Comparison of ENCODE assay signal across 20 cellular contexts in genomic region chr5:177482359-177482795, GRCh38. TPM values are rescaled to one million over a fixed set of nuclear protein-coding genes. Genes with fewer than 3 reads are reported as not detected.
DNase-seq lines count a peak whose midpoint lies in the region; ATAC-seq and TF ChIP-seq lines count a peak whose summit lies in the region.
"Had no signal": no experiment of that assay in that cellular context is flagged by ENCODE, and none has a peak within 500 bp of the region (broad histone marks: within the 10 kb centered on the region; RNA-seq: fewer than 3 reads in every experiment).

No MANE protein-coding gene starts in this region.

- H2BK5ac ChIP-seq in H9 (ENCODE audit: insufficient read length, low read length), result no peak overlapping the region

- peaks cover 26 to 68% (median 62%) of the 10 kb centered on the region in 3 experiments for H3K36me3 Mint-ChIP-seq in H9 (ENCODE audit: insufficient read depth in 1 of 3, low read depth in 3 of 3)
- H3K36me3 Mint-ChIP-seq in activated CD4-positive, alpha-beta memory T cell treated with anti-CD3 and anti-CD28 coated beads, Interleukin-2, amount 10 ng/mL, durations not matched to agents 7 days and 5 days (ENCODE audit: low read depth), result peaks cover 20% of the 10 kb centered on the region

- H3K4me3 ChIP-seq in esophagus muscularis mucosa (no peak overlapping the region), gastrocnemius medialis (no peak overlapping the region), suprapubic skin (no peak overlapping the region)
- H3K4me3 ChIP-seq: prostate gland had no signal

- CTCF ChIA-PET in activated CD4-positive, alpha-beta memory T cell treated with anti-CD3 and anti-CD28 coated beads, Interleukin-2, amount 10 ng/mL, durations not matched to agents 7 days and 5 days (lab: Charles Lee), result interaction anchor here (0.7 to 1.5 kb wide), 3 partner anchors 14 to 249 kb away, joined by 3 read pairs; no protein-coding TSS in a partner anchor

- H3K4me1 ChIP-seq in H9 (ENCODE audit: insufficient read depth, low read length) (no peaks in the 10 kb centered on the region), esophagus muscularis mucosa (peaks cover 29 to 99% (median 97%) of the 10 kb centered on the region in 4 donors), gastrocnemius medialis (peaks cover 49 to 70% of the 10 kb centered on the region in 2 donors), suprapubic skin (peaks cover 14% of the 10 kb centered on the region)
- H3K4me1 ChIP-seq: foreskin keratinocyte had no signal

- H3K18ac ChIP-seq in H9 (ENCODE audit: insufficient read length, low read depth, low read length), result no peak overlapping the region

- TF ChIP-seq POLR2A in esophagus muscularis mucosa (IDR thresholded peaks at IDR 0.05; ENCODE audit: low read depth), result no peak
- TF ChIP-seq POLR2A in gastrocnemius medialis (IDR thresholded peaks at IDR 0.05), result no peak
- TF ChIP-seq POLR2A in suprapubic skin (IDR thresholded peaks at IDR 0.05), result no peak

- H3T11ph ChIP-seq in H9 (ENCODE audit: low read length), result no peak overlapping the region

- no peak overlapping the region for H2BK20ac ChIP-seq in H9 (ENCODE audit: low read depth, low read length, poor library complexity, severe bottlenecking)

- POLR2A ChIA-PET in activated CD4-positive, alpha-beta memory T cell treated with anti-CD3 and anti-CD28 coated beads, Interleukin-2, amount 10 ng/mL, durations not matched to agents 7 days and 5 days (lab: Charles Lee), result no interaction called here

- no peak overlapping the region for H3K14ac ChIP-seq in H9 (ENCODE audit: insufficient read depth, low read length)

- intact Hi-C loops in esophagus muscularis mucosa (cut with DNase I), result no loop called here
- intact Hi-C loops in gastrocnemius medialis (cut with DNase I; ENCODE audit: low total_unique reads), result no loop called here

- H3K79me2 ChIP-seq in H9 (ENCODE audit: insufficient read depth, low read length), result no peaks in the 10 kb centered on the region

- H3K4me2 ChIP-seq in H9 (ENCODE audit: insufficient read depth, insufficient read length, low read length), result no peak overlapping the region

- no peaks in the 10 kb centered on the region for H3K23me2 ChIP-seq in H9 (ENCODE audit: insufficient read length, low read depth, low read length, poor library complexity, severe bottlenecking)

- H3K4me3 Mint-ChIP-seq in H9, result no peak overlapping the region
- no peak overlapping the region for H3K4me3 Mint-ChIP-seq in activated CD4-positive, alpha-beta memory T cell treated with anti-CD3 and anti-CD28 coated beads, Interleukin-2, amount 10 ng/mL, durations not matched to agents 7 days and 5 days
- H3K4me3 Mint-ChIP-seq: CD8-positive, alpha-beta memory T cell; naive thymus-derived CD8-positive, alpha-beta T cell; T-helper 1 cell treated with Interleukin-12 subunit alpha and Interleukin-12 subunit beta and Interleukin-4 antibody, amounts not matched to agents 30 μg/mL and 1 μg/mL, for 36 hours had no signal

- H3K36me3 ChIP-seq in esophagus muscularis mucosa (peaks cover 30 to 57% (median 50%) of the 10 kb centered on the region in 4 donors), gastrocnemius medialis (peaks cover 0 to 12% of the 10 kb centered on the region in 2 donors), suprapubic skin (peaks cover 19% of the 10 kb centered on the region)
- H3K36me3 ChIP-seq: prostate gland had no signal

- no peaks in the 10 kb centered on the region; the same call in none of the 2 replicates for H3K27me3 Mint-ChIP-seq in H9 (ENCODE audit: low read depth)
- no peaks in the 10 kb centered on the region for H3K27me3 Mint-ChIP-seq in activated CD4-positive, alpha-beta memory T cell treated with anti-CD3 and anti-CD28 coated beads, Interleukin-2, amount 10 ng/mL, durations not matched to agents 7 days and 5 days
- H3K27me3 Mint-ChIP-seq: CD8-positive, alpha-beta memory T cell; naive thymus-derived CD8-positive, alpha-beta T cell had no signal

- H3K79me1 ChIP-seq in H9 (ENCODE audit: insufficient read depth, low read depth, low read length, poor library complexity, severe bottlenecking), result no peaks in the 10 kb centered on the region

- no peak overlapping the region for H3K4ac ChIP-seq in H9 (ENCODE audit: low read depth, low read length)

- peaks cover 0 to 9% of the 10 kb centered on the region in 2 experiments; a peak in 1 of 4 replicates for H3K4me1 Mint-ChIP-seq in H9
- H3K4me1 Mint-ChIP-seq in activated CD4-positive, alpha-beta memory T cell treated with anti-CD3 and anti-CD28 coated beads, Interleukin-2, amount 10 ng/mL, durations not matched to agents 7 days and 5 days, result peaks cover 20% of the 10 kb centered on the region

- DNase-seq in H9 (no peak), esophagus muscularis mucosa (ENCODE audit: extremely low spot score) (no peak), gastrocnemius medialis (no peak), DMS79 (lab: John Stamatoyannopoulos, UW) (no peak), suprapubic skin (ENCODE audit: low spot score in 2 of 2) (no peak)
- DNase-seq in activated CD4-positive, alpha-beta memory T cell treated with anti-CD3 and anti-CD28 coated beads, Interleukin-2, amount 10 ng/mL, durations not matched to agents 7 days and 5 days, result no peak
- DNase-seq: activated CD4-positive, CD25-positive, alpha-beta regulatory T cell; activated T-cell treated with anti-CD3 and anti-CD28 coated beads, Interleukin-2, amount 50 U/mL, for 48 hours; CD8-positive, alpha-beta memory T cell; foreskin keratinocyte; mammary epithelial cell; naive thymus-derived CD8-positive, alpha-beta T cell; NCI-H1417 treated with DMSO at 0.1 percent for 48 hours; NCI-H69; SIG-M5 had no signal

- no peak overlapping the region for H2BK120ac ChIP-seq in H9 (ENCODE audit: low read depth, low read length, poor library complexity, severe bottlenecking)

- H3K23ac ChIP-seq in H9 (ENCODE audit: insufficient read length, low read depth, low read length), result no peak overlapping the region

- no peak overlapping the region for H3K56ac ChIP-seq in H9 (ENCODE audit: insufficient read length, low read depth, low read length)

- no CpG with 5 or more reads among the region's 10 CpGs for WGBS in H9 (ENCODE audit: extremely low coverage, insufficient read length, low lambda C conversion rate)
- 67% methylated on average over 10 of the region's 10 CpGs for WGBS in esophagus muscularis mucosa
- 88% methylated on average over 10 of the region's 10 CpGs for WGBS in suprapubic skin

- H2BK15ac ChIP-seq in H9 (ENCODE audit: low read depth, low read length), result no peak overlapping the region

- no peak for TF ChIP-seq EP300 in esophagus muscularis mucosa (IDR thresholded peaks at IDR 0.05)
- TF ChIP-seq EP300 in suprapubic skin (IDR thresholded peaks at IDR 0.05), result no peak

- H3K9me3 ChIP-seq in H9 (ENCODE audit: control insufficient read depth, low read depth, low read length), result no peaks in the 10 kb centered on the region
- H3K9me3 ChIP-seq in esophagus muscularis mucosa, result no peaks in the 10 kb centered on the region
- H3K9me3 ChIP-seq in gastrocnemius medialis, result no peaks in the 10 kb centered on the region
- no peaks in the 10 kb centered on the region for H3K9me3 ChIP-seq in suprapubic skin
- H3K9me3 ChIP-seq: prostate gland had no signal

- H2AK5ac ChIP-seq in H9 (ENCODE audit: insufficient read length, low read length), result no peak overlapping the region

- no peaks in the 10 kb centered on the region for H3K9me3 Mint-ChIP-seq in H9
- no peaks in the 10 kb centered on the region for H3K9me3 Mint-ChIP-seq in activated CD4-positive, alpha-beta memory T cell treated with anti-CD3 and anti-CD28 coated beads, Interleukin-2, amount 10 ng/mL, durations not matched to agents 7 days and 5 days
- H3K9me3 Mint-ChIP-seq: activated naive CD4-positive, alpha-beta T cell treated with anti-CD3 and anti-CD28 coated beads, Interleukin-2, amount 50 U/mL, for 72 hours; CD8-positive, alpha-beta memory T cell; naive thymus-derived CD8-positive, alpha-beta T cell; T-helper 1 cell treated with Interleukin-12 subunit alpha and Interleukin-12 subunit beta and Interleukin-4 antibody, amounts not matched to agents 30 μg/mL and 1 μg/mL, for 36 hours had no signal

- no peak overlapping the region for H2BK12ac ChIP-seq in H9 (ENCODE audit: insufficient read length, low read depth, low read length)

- TF ChIP-seq CTCF in H9 (conservative IDR thresholded peaks at IDR 0.05) (no peak), esophagus muscularis mucosa (IDR thresholded peaks at IDR 0.05) (no peak), gastrocnemius medialis (IDR thresholded peaks at IDR 0.05 in 4 of 5, conservative IDR thresholded peaks at IDR 0.05 in 1 of 5) (no peak), suprapubic skin (IDR thresholded peaks at IDR 0.05) (no peak)

- H3K27me3 ChIP-seq in H9 (ENCODE audit: insufficient read depth, low read length) (no peaks in the 10 kb centered on the region), esophagus muscularis mucosa (no peaks in the 10 kb centered on the region), gastrocnemius medialis (no peaks in the 10 kb centered on the region), suprapubic skin (no peaks in the 10 kb centered on the region)
- H3K27me3 ChIP-seq: foreskin keratinocyte had no signal

- H4K20me1 ChIP-seq in H9 (ENCODE audit: control insufficient read depth, insufficient read depth, insufficient read length), result no peaks in the 10 kb centered on the region

- no peak overlapping the region for H4K91ac ChIP-seq in H9 (ENCODE audit: insufficient read length, low read depth, low read length)

- H3K9ac ChIP-seq in H9 (ENCODE audit: extremely low read depth, insufficient read length, low read length), result no peak overlapping the region

- in situ Hi-C loops in gastrocnemius medialis (cut with MboI; ENCODE audit: low sequenced_read_pairs in 4 of 4), result no loop called here

- H3K27ac ChIP-seq in H9 (ENCODE audit: insufficient read length, low read depth, low read length) (no peak overlapping the region), esophagus muscularis mucosa (replicated peaks in 1 of 4) (peak overlapping the region; percentile 89 to 96 (median 94)), gastrocnemius medialis (peak overlapping the region in 3 of 4 donors; percentile 81 to 96 (median 83)), suprapubic skin (no peak overlapping the region)
- H3K27ac ChIP-seq: foreskin keratinocyte, prostate gland had no signal

- H4K8ac ChIP-seq in H9 (replicated peaks; ENCODE audit: insufficient read length, low read depth, low read length), result no peak overlapping the region

- H4K5ac ChIP-seq in H9 (ENCODE audit: insufficient read length, low read depth, low read length), result no peak overlapping the region

- ATAC-seq in SK-N-SH treated with all-trans-retinoic acid at 6 μM for 48 hours, result peak; percentile 1
- no peak for ATAC-seq in gastrocnemius medialis
- ATAC-seq in HG02870 (IDR thresholded peaks at IDR 0.05; ENCODE audit: unreplicated experiment), result no peak
- ATAC-seq: activated naive CD4-positive, alpha-beta T cell treated with anti-CD3 and anti-CD28 coated beads, Interleukin-2, amount 50 U/mL, for 72 hours; foreskin keratinocyte; naive thymus-derived CD8-positive, alpha-beta T cell had no signal

- H2AFZ ChIP-seq in H9 (ENCODE audit: low read length), result no peak overlapping the region

- H3K27ac Mint-ChIP-seq in H9, result peak overlapping the region in 2 of 3 experiments; percentile 35 to 84; a peak in 4 of 7 replicates
- no peak overlapping the region for H3K27ac Mint-ChIP-seq in activated CD4-positive, alpha-beta memory T cell treated with anti-CD3 and anti-CD28 coated beads, Interleukin-2, amount 10 ng/mL, durations not matched to agents 7 days and 5 days
- H3K27ac Mint-ChIP-seq: activated naive CD4-positive, alpha-beta T cell treated with anti-CD3 and anti-CD28 coated beads, Interleukin-2, amount 50 U/mL, for 72 hours; T-helper 1 cell treated with Interleukin-12 subunit alpha and Interleukin-12 subunit beta and Interleukin-4 antibody, amounts not matched to agents 30 μg/mL and 1 μg/mL, for 36 hours had no signal

RNA-seq across cellular contexts. Expression of gene DBN1, which starts 8.9 kb away (rescaled TPM):
- total RNA-seq in H9 (2021) (339 and 340 TPM in 2 replicates), esophagus muscularis mucosa (100 to 1,000 TPM in 3 of 4 donors, 10 to 100 TPM in 1; 92.2 to 160 (median 130) TPM), gastrocnemius medialis (10 to 100 TPM; 16.3 to 27.5 (median 23.2) TPM), suprapubic skin (10 to 100 TPM; 13.1 to 43.4 (median 25.3) TPM)
- 1 to 10 TPM; 4.9 to 5.0 TPM for total RNA-seq in activated CD4-positive, alpha-beta memory T cell treated with anti-CD3 and anti-CD28 coated beads, Interleukin-2, amount 10 ng/mL, durations not matched to agents 7 days and 5 days

RNA-seq across cellular contexts. Expression of gene PDLIM7, which starts 15.0 kb away (rescaled TPM):
- total RNA-seq in H9 (2021), result 134 and 137 TPM in 2 replicates
- 1,000 to 10,000 TPM in 1 of 4 donors, 100 to 1,000 TPM in 3; 316 to 1,085 (median 575) TPM for total RNA-seq in esophagus muscularis mucosa
- total RNA-seq in gastrocnemius medialis, result 100 to 1,000 TPM; 132 to 244 (median 220) TPM
- 10 to 100 TPM; 55.1 to 56.6 TPM for total RNA-seq in activated CD4-positive, alpha-beta memory T cell treated with anti-CD3 and anti-CD28 coated beads, Interleukin-2, amount 10 ng/mL, durations not matched to agents 7 days and 5 days
- total RNA-seq in suprapubic skin, result 10 to 100 TPM; 28.7 to 41.3 (median 32.0) TPM

RNA-seq across cellular contexts. Expression of gene DOK3, which starts 27.2 kb away (rescaled TPM):
- total RNA-seq in H9 (2021) (15.9 and 16.4 TPM in 2 replicates), esophagus muscularis mucosa (10 to 100 TPM in 1 of 4 donors, 1 to 10 TPM in 3; 6.7 to 15.2 (median 7.5) TPM), gastrocnemius medialis (1 to 10 TPM; 2.1 to 5.1 (median 2.9) TPM), suprapubic skin (1 to 10 TPM in 3 of 4 donors, under 1 TPM in 1; 0.89 to 7.3 (median 1.8) TPM)
- total RNA-seq in activated CD4-positive, alpha-beta memory T cell treated with anti-CD3 and anti-CD28 coated beads, Interleukin-2, amount 10 ng/mL, durations not matched to agents 7 days and 5 days, result 1 to 10 TPM; 2.4 TPM

RNA-seq across cellular contexts. Expression of gene DDX41, which starts 34.4 kb away (rescaled TPM):
- total RNA-seq in H9 (2021) (125 and 133 TPM in 2 replicates), esophagus muscularis mucosa (10 to 100 TPM; 58.1 to 92.1 (median 66.0) TPM), gastrocnemius medialis (100 to 1,000 TPM in 1 of 4 donors, 10 to 100 TPM in 3; 47.1 to 105 (median 62.3) TPM), suprapubic skin (100 to 1,000 TPM in 2 of 4 donors, 10 to 100 TPM in 2; 83.8 to 148 (median 103) TPM)
- 100 to 1,000 TPM; 105 to 107 TPM for total RNA-seq in activated CD4-positive, alpha-beta memory T cell treated with anti-CD3 and anti-CD28 coated beads, Interleukin-2, amount 10 ng/mL, durations not matched to agents 7 days and 5 days

RNA-seq across cellular contexts. Expression of gene PRR7, which starts 35.8 kb away (rescaled TPM):
- total RNA-seq in H9 (2021), result 9.6 and 10.2 TPM in 2 replicates
- 1 to 10 TPM in 2 of 4 donors, under 1 TPM in 2; 0.42 to 2.5 (median 1.6) TPM for total RNA-seq in esophagus muscularis mucosa
- 1 to 10 TPM in 2 of 4 donors, under 1 TPM in 1, not detected in 1; 0.63 to 2.0 (median 1.4) TPM for total RNA-seq in gastrocnemius medialis
- 1 to 10 TPM; 4.9 to 5.8 TPM for total RNA-seq in activated CD4-positive, alpha-beta memory T cell treated with anti-CD3 and anti-CD28 coated beads, Interleukin-2, amount 10 ng/mL, durations not matched to agents 7 days and 5 days
- total RNA-seq in suprapubic skin, result 1 to 10 TPM; 5.7 to 9.8 (median 7.8) TPM

Comparison
In these comparisons a context has a peak if more than half of its experiments do, and no peak if none do; other contexts are left out.
1. H3K27ac ChIP-seq: peak in esophagus muscularis mucosa (4 of 4) and gastrocnemius medialis (3 of 4); none in H9 (single experiment) and suprapubic skin (single experiment).